Comparison of ENCODE assay signal across 1 cellular context in genomic region chr11:46832511-46833214, GRCh38.
TF ChIP-seq lines count a peak whose summit lies in the region.

No MANE protein-coding gene starts in this region.

TF ChIP-seq in K562, 482 proteins besides CTCF, POLR2A, EP300 and RAD21 (continued from another document and continues in another):
- TF ChIP-seq ZNF277 (CRISPR knock-in tag; IDR thresholded peaks at IDR 0.05; ENCODE audit: borderline replicate concordance) (no peak), CGGBP1 (CRISPR knock-in tag; IDR thresholded peaks at IDR 0.05) (no peak), ZC3H11A (IDR thresholded peaks at IDR 0.05; ENCODE audit: low read depth, low read length) (no peak), HOXB6 (CRISPR knock-in tag; IDR thresholded peaks at IDR 0.05; ENCODE audit: borderline replicate concordance) (no peak), SRSF3 (IDR thresholded peaks at IDR 0.05; ENCODE audit: insufficient read depth, low read length) (no peak), E2F1 (CRISPR knock-in tag; IDR thresholded peaks at IDR 0.05) (no peak), ZNF146 (CRISPR knock-in tag; IDR thresholded peaks at IDR 0.05; ENCODE audit: unreplicated experiment) (no peak), TBL1XR1 (IDR thresholded peaks at IDR 0.05; ENCODE audit: low read length in 2 of 2) (peak in 1 of 2 experiments; percentile 41; a peak in 2 of 4 replicates), UBTF (IDR thresholded peaks at IDR 0.05; ENCODE audit: borderline replicate concordance in 1 of 2, low read depth in 2 of 2, low read length in 2 of 2) (no peak), FOXP4 (CRISPR knock-in tag; IDR thresholded peaks at IDR 0.05; ENCODE audit: borderline replicate concordance) (no peak), PKNOX1 (IDR thresholded peaks at IDR 0.05) (peak; percentile 78), ZFP30 (CRISPR knock-in tag; IDR thresholded peaks at IDR 0.05; ENCODE audit: borderline replicate concordance) (no peak), HCFC1 (IDR thresholded peaks at IDR 0.05; ENCODE audit: low read depth, low read length) (no peak), TAF15 (IDR thresholded peaks at IDR 0.05; ENCODE audit: low read depth, low read length) (no peak), NR1H2 (CRISPR knock-in tag; IDR thresholded peaks at IDR 0.05) (no peak), NUFIP1 (IDR thresholded peaks at IDR 0.05; ENCODE audit: partially characterized antibody) (no peak), IFI16 (CRISPR knock-in tag; IDR thresholded peaks at IDR 0.05) (no peak), YBX1 (IDR thresholded peaks at IDR 0.05) (no peak), HBP1 (CRISPR knock-in tag; IDR thresholded peaks at IDR 0.05) (no peak), COPS2 (conservative IDR thresholded peaks at IDR 0.05) (no peak), ATF3 (IDR thresholded peaks at IDR 0.05) (0 out of 2 replicates have a peak, but pooled peaks have one; percentile 25), ATF3 (CRISPR knock-in tag; conservative IDR thresholded peaks at IDR 0.05) (no peak), ZNF609 (CRISPR knock-in tag; IDR thresholded peaks at IDR 0.05; ENCODE audit: borderline replicate concordance) (no peak), ATF7 (IDR thresholded peaks at IDR 0.05) (0 out of 2 replicates have a peak, but pooled peaks have one; percentile 35), CEBPG (CRISPR knock-in tag; IDR thresholded peaks at IDR 0.05) (no peak), CEBPG (tag; conservative IDR thresholded peaks at IDR 0.05 in 1 of 2, IDR thresholded peaks at IDR 0.05 in 1 of 2) (0 out of 4 replicates have a peak, but pooled peaks of 1 of the 2 experiments have one; percentile 28), ZNF212 (CRISPR knock-in tag; IDR thresholded peaks at IDR 0.05) (no peak), KDM1A (IDR thresholded peaks at IDR 0.05) (peak in 1 of 2 experiments; percentile 40; a peak in 2 of 4 replicates), FUS (optimal IDR thresholded peaks at IDR 0.05; ENCODE audit: low read depth, low read length) (no peak), ZBTB49 (CRISPR knock-in tag; IDR thresholded peaks at IDR 0.05; ENCODE audit: borderline replicate concordance) (no peak), WHSC1 (IDR thresholded peaks at IDR 0.05; ENCODE audit: low read length) (no peak), TAF7 (tag; IDR thresholded peaks at IDR 0.05) (no peak), TCF15 (CRISPR knock-in tag; IDR thresholded peaks at IDR 0.05) (0 out of 2 replicates have a peak, but pooled peaks have one; percentile 34), DPF2 (IDR thresholded peaks at IDR 0.05) (peak; percentile 89), SAFB2 (IDR thresholded peaks at IDR 0.05; ENCODE audit: borderline replicate concordance, low read depth, low read length, severe bottlenecking) (no peak), ELK3 (CRISPR knock-in tag; IDR thresholded peaks at IDR 0.05) (0 out of 2 replicates have a peak, but pooled peaks have one; percentile 33), HDAC3 (IDR thresholded peaks at IDR 0.05; ENCODE audit: borderline replicate concordance, partially characterized antibody) (no peak), FOXM1 (IDR thresholded peaks at IDR 0.05; ENCODE audit: low read depth) (no peak; the same call in 1 of the 2 replicates), FOXM1 (CRISPR knock-in tag; IDR thresholded peaks at IDR 0.05; ENCODE audit: low read depth) (no peak), ZKSCAN3 (CRISPR knock-in tag; IDR thresholded peaks at IDR 0.05) (no peak), STAT5A (IDR thresholded peaks at IDR 0.05; ENCODE audit: borderline replicate concordance, low read length) (peak; percentile 36; the same call in 1 of the 2 replicates), FOS (IDR thresholded peaks at IDR 0.05; ENCODE audit: extremely low read depth, insufficient read length) (no peak), NCOA2 (IDR thresholded peaks at IDR 0.05; ENCODE audit: partially characterized antibody in 2 of 2) (no peak)
